In genomic region chr20:35458388-35458787, GRCh38 we compare ENCODE assay signal across 18 cellular contexts. TPM values are rescaled to one million over a fixed set of nuclear protein-coding genes. Genes with fewer than 3 reads are reported as not detected.
"Had no signal": no experiment of that assay in that cellular context is flagged by ENCODE, and none has a peak within 500 bp of the region (broad histone marks: within the 10 kb centered on the region; RNA-seq: fewer than 3 reads in every experiment).

No MANE protein-coding gene starts in this region.

- H3K27me3 Mint-ChIP-seq: activated naive CD8-positive, alpha-beta T cell; stimulated activated memory B cell treated with anti-CD40 and anti-IgM and Interleukin-4, amounts not matched to agents 10 μg/mL and 1 μg/mL and 100 μg/mL, for 72 hours had no signal

- ATAC-seq: lower lobe of right lung; stimulated activated memory B cell treated with anti-CD40 and anti-IgM and Interleukin-4, amounts not matched to agents 10 μg/mL and 1 μg/mL and 100 μg/mL, for 72 hours had no signal

- DNase-seq: activated CD4-positive, CD25-positive, alpha-beta regulatory T cell treated with anti-CD3 and anti-CD28 coated beads, Interleukin-2, amount 50 U/mL, for 72 hours; activated CD8-positive, alpha-beta memory T cell treated with anti-CD3 and anti-CD28 coated beads for 24 hours; activated gamma-delta T cell treated with Interleukin-2 at 50 U/mL for 16 hours; amygdala; head of caudate nucleus; lower lobe of right lung; midbrain; sigmoid colon; stimulated activated CD4-positive, alpha-beta T cell treated with anti-CD3 and anti-CD28 coated beads, Interleukin-4, amount 100 ng/mL, for 24 hours; SW 1271; T-helper 2 cell; testis; upper lobe of left lung had no signal

- H3K27ac Mint-ChIP-seq: activated naive CD8-positive, alpha-beta T cell; activated T-helper 1 cell treated with anti-CD3 and anti-CD28 coated beads, Interleukin-12 subunit alpha, Interleukin-12 subunit beta, Interleukin-2, Interleukin-4 antibody, amounts not matched to agents 30 ng/mL and 10 ng/mL and 1 ng/mL, durations not matched to agents 14 hours and 24 hours and 36 hours; stimulated activated memory B cell treated with anti-CD40 and anti-IgM and Interleukin-4, amounts not matched to agents 10 μg/mL and 1 μg/mL and 100 μg/mL, for 72 hours had no signal

- H3K9me3 Mint-ChIP-seq: activated T-helper 1 cell treated with anti-CD3 and anti-CD28 coated beads, Interleukin-12 subunit alpha, Interleukin-12 subunit beta, Interleukin-2, Interleukin-4 antibody, amounts not matched to agents 30 ng/mL and 10 ng/mL and 1 ng/mL, durations not matched to agents 14 hours and 24 hours and 36 hours; stimulated activated memory B cell treated with anti-CD40 and anti-IgM and Interleukin-4, amounts not matched to agents 10 μg/mL and 1 μg/mL and 100 μg/mL, for 72 hours had no signal

- H3K4me3 Mint-ChIP-seq: activated naive CD8-positive, alpha-beta T cell; activated T-helper 1 cell treated with anti-CD3 and anti-CD28 coated beads, Interleukin-12 subunit alpha, Interleukin-12 subunit beta, Interleukin-2, Interleukin-4 antibody, amounts not matched to agents 30 ng/mL and 10 ng/mL and 1 ng/mL, durations not matched to agents 14 hours and 24 hours and 36 hours; stimulated activated memory B cell treated with anti-CD40 and anti-IgM and Interleukin-4, amounts not matched to agents 10 μg/mL and 1 μg/mL and 100 μg/mL, for 72 hours had no signal

- H3K27ac ChIP-seq: coronary artery, lower lobe of right lung, sigmoid colon, testis, upper lobe of left lung, VCaP had no signal

- H3K9me3 ChIP-seq: lower lobe of right lung, sigmoid colon, testis, upper lobe of left lung had no signal

- H3K27me3 ChIP-seq: sigmoid colon, testis, upper lobe of left lung had no signal

- H3K4me3 ChIP-seq: coronary artery, lower lobe of right lung, sigmoid colon, testis, upper lobe of left lung had no signal

RNA-seq across cellular contexts. Expression of gene GDF5, which starts 20.4 kb away (rescaled TPM):
- total RNA-seq: activated T-helper 1 cell treated with anti-CD3 and anti-CD28 coated beads, Interleukin-12 subunit alpha, Interleukin-12 subunit beta, Interleukin-2, Interleukin-4 antibody, amounts not matched to agents 30 ng/mL and 10 ng/mL and 1 ng/mL, durations not matched to agents 14 hours and 24 hours and 36 hours had no signal
